1 cellular context compared by ENCODE assay signal in the genomic region with DNA sequence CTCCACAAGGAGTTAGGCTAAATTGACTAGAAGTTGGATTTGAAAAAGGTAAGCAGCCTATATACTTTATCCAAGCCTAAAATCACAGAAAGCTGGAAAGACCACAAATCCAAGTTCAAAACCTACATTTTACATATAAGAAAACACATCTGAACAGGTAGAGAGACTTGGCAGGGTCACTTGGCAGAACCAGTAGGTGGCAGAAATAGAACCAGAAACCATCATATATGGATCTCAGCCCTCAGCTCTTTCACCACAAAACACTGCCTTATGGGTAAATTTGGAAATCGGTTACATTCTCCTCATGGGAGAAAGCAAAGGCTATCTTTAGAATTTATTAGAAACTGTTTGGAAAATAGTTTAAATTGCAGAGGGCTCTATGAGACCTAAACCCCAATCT.
TF ChIP-seq lines count a peak whose summit lies in the region.

No MANE protein-coding gene starts in this region.

TF ChIP-seq in GM12878, 131 proteins besides CTCF, POLR2A, EP300 and RAD21:
- no peak for TF ChIP-seq CBX5 (IDR thresholded peaks at IDR 0.05; ENCODE audit: low read depth)
- TF ChIP-seq CBX3 (IDR thresholded peaks at IDR 0.05; ENCODE audit: borderline replicate concordance, low read depth): no peak
- no peak for TF ChIP-seq SUZ12 (IDR thresholded peaks at IDR 0.05; ENCODE audit: unreplicated experiment)
- TF ChIP-seq ETV6 (conservative IDR thresholded peaks at IDR 0.05 in 1 of 2, IDR thresholded peaks at IDR 0.05 in 1 of 2; ENCODE audit: borderline replicate concordance in 1 of 2, low read depth in 1 of 2): no peak
- no peak for TF ChIP-seq NFYA (IDR thresholded peaks at IDR 0.05; ENCODE audit: borderline replicate concordance, low read depth, low read length)
- no peak for TF ChIP-seq BMI1 (IDR thresholded peaks at IDR 0.05; ENCODE audit: borderline replicate concordance)
- TF ChIP-seq ASH2L (IDR thresholded peaks at IDR 0.05; ENCODE audit: borderline replicate concordance, low read depth): no peak
- TF ChIP-seq CEBPB (IDR thresholded peaks at IDR 0.05; ENCODE audit: borderline replicate concordance in 1 of 2, low read depth in 2 of 2, low read length in 2 of 2): no peak
- no peak for TF ChIP-seq ZNF217 (IDR thresholded peaks at IDR 0.05)
- TF ChIP-seq, protein P1, sequence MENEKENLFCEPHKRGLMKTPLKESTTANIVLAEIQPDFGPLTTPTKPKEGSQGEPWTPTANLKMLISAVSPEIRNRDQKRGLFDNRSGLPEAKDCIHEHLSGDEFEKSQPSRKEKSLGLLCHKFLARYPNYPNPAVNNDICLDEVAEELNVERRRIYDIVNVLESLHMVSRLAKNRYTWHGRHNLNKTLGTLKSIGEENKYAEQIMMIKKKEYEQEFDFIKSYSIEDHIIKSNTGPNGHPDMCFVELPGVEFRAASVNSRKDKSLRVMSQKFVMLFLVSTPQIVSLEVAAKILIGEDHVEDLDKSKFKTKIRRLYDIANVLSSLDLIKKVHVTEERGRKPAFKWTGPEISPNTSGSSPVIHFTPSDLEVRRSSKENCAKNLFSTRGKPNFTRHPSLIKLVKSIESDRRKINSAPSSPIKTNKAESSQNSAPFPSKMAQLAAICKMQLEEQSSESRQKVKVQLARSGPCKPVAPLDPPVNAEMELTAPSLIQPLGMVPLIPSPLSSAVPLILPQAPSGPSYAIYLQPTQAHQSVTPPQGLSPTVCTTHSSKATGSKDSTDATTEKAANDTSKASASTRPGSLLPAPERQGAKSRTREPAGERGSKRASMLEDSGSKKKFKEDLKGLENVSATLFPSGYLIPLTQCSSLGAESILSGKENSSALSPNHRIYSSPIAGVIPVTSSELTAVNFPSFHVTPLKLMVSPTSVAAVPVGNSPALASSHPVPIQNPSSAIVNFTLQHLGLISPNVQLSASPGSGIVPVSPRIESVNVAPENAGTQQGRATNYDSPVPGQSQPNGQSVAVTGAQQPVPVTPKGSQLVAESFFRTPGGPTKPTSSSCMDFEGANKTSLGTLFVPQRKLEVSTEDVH (IDR thresholded peaks at IDR 0.05; ENCODE audit: low read depth, partially characterized antibody): no peak
- TF ChIP-seq PRDM15 (CRISPR knock-in tag; IDR thresholded peaks at IDR 0.05): no peak
- no peak for TF ChIP-seq SUPT20H (IDR thresholded peaks at IDR 0.05; ENCODE audit: borderline replicate concordance, control insufficient read depth, low read depth, low read length)
